ENCODE assay signal across 9 cellular contexts in the genomic region with DNA sequence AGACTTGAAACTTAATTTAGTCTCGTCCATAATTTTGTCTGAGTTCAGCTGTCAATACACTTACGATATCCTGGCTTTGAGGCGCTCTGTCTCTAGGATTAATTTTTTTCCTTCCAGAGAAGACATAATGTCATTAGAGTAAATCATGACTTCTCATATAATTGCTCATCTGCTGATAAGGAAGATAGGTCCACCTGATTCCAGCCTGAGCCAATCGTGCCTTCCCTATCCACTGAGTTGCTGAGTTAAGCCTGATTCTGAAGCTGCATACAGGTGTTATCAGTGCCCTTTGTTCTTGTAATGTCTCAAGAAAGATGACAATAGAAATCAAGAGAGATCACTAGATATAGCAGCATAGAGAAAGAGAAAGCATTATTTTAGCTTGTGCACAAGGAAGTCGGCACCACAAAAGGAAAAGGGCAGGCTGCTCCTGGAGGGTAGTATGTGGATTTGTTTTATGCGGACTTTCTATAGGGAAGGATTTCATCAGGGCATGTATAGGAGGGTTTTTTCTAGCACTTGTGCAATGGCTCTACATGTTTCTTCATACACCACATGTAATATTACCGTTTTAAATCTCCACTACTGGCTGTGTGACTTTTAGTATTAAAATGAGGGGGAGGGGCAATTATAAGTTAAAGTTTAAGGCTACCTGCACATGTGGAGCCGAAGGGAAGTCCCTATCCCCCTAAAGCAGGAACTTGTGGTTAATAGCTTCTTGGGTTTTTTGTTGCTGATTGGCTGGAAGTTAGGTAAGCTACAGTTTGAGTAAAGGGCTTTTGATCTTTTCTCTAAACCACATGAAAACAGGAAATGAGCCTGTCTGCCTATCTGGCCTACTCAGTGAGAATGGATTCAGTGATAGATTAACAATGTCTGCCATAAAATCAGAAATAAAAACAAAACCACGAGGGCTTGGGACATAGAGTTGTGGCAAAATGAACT.
A peak's percentile ranks its signal among the peaks of the same experiment; 100 is the strongest.
DNase-seq lines count a peak whose midpoint lies in the region; ATAC-seq lines count a peak whose summit lies in the region.
"Had no signal": no experiment of that assay in that cellular context is flagged by ENCODE, and none has a peak within 500 bp of the region (broad histone marks: within the 10 kb centered on the region; RNA-seq: fewer than 3 reads in every experiment).

No MANE protein-coding gene starts in this region.

- peaks cover 24% of the 10 kb centered on the region for H3K36me3 Mint-ChIP-seq in stimulated activated naive CD8-positive, alpha-beta T cell treated with anti-CD3 and anti-CD28 coated beads, Interleukin-15, Interleukin-2, amounts not matched to agents 100 ng/mL and 50 ng/mL, for 24 hours (ENCODE audit: low read depth)

- peak overlapping the region; percentile 94 for H3K27ac Mint-ChIP-seq in stimulated activated naive CD8-positive, alpha-beta T cell treated with anti-CD3 and anti-CD28 coated beads, Interleukin-15, Interleukin-2, amounts not matched to agents 100 ng/mL and 50 ng/mL, for 24 hours

- DNase-seq in activated gamma-delta T cell treated with Interleukin-2 at 50 U/mL for 16 hours (peak; percentile 48), activated gamma-delta T cell (lab: John Stamatoyannopoulos, UW) (no peak), SK-N-DZ (ENCODE audit: low spot score) (peak; percentile 60), SHP77 (lab: John Stamatoyannopoulos, UW) (no peak), NCI-H1105 (lab: John Stamatoyannopoulos, UW) (no peak)
- peak; percentile 94 for DNase-seq in central memory CD4-positive, alpha-beta T cell
- DNase-seq: pancreas had no signal

- H3K27me3 Mint-ChIP-seq in stimulated activated naive CD8-positive, alpha-beta T cell treated with anti-CD3 and anti-CD28 coated beads, Interleukin-15, Interleukin-2, amounts not matched to agents 100 ng/mL and 50 ng/mL, for 24 hours, result no peaks in the 10 kb centered on the region

- peaks cover 26% of the 10 kb centered on the region for H3K4me1 Mint-ChIP-seq in stimulated activated naive CD8-positive, alpha-beta T cell treated with anti-CD3 and anti-CD28 coated beads, Interleukin-15, Interleukin-2, amounts not matched to agents 100 ng/mL and 50 ng/mL, for 24 hours (ENCODE audit: low read depth)

- peaks cover 28% of the 10 kb centered on the region for H3K9me3 Mint-ChIP-seq in stimulated activated naive CD8-positive, alpha-beta T cell treated with anti-CD3 and anti-CD28 coated beads, Interleukin-15, Interleukin-2, amounts not matched to agents 100 ng/mL and 50 ng/mL, for 24 hours

- peak; percentile 98 for ATAC-seq in HG03039 (IDR thresholded peaks at IDR 0.05; ENCODE audit: unreplicated experiment)

- H3K4me3 Mint-ChIP-seq in stimulated activated naive CD8-positive, alpha-beta T cell treated with anti-CD3 and anti-CD28 coated beads, Interleukin-15, Interleukin-2, amounts not matched to agents 100 ng/mL and 50 ng/mL, for 24 hours, result peak overlapping the region; percentile 58

Comparison
In these comparisons a context has a peak if more than half of its experiments do, and no peak if none do; other contexts are left out.
1. DNase-seq: peak in activated gamma-delta T cell treated with Interleukin-2 at 50 U/mL for 16 hours (single experiment), SK-N-DZ (single experiment) and central memory CD4-positive, alpha-beta T cell (single experiment); none in activated gamma-delta T cell (single experiment), SHP77 (0 of 2) and NCI-H1105 (single experiment).